In the genomic region with DNA sequence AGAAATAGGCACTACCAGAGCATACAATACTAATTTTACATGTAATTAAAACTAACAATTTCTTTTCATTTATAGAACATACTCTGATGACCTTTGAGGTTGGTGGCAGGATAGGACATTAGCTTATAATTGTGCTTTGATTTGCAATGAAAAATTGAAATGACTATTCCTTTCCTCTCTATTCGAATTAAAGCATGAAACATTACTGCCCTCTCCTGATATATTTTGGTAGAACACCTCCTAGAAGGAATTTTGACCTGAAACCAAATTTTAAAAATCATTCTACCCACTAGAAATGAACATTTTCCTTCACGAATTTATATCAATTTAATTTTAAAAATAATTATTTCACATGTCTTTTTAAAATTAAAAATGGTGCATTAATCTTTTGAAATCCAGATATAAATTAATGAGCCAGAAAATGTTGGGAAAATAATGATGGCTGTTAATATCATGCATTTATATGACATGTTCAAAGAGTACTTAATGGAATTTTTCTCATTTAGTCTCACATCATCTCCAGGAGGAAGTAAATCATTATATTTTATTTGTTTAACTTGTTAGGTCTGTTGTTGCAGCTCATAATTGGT, we compare ENCODE assay signal across 8 cellular contexts.
A peak's percentile ranks its signal among the peaks of the same experiment; 100 is the strongest.
DNase-seq lines count a peak whose midpoint lies in the region; ATAC-seq and TF ChIP-seq lines count a peak whose summit lies in the region.

No MANE protein-coding gene starts in this region.

- H3K4me3 ChIP-seq in DND-41 (ENCODE audit: low read depth in 1 of 2, low read length in 2 of 2), result no peak overlapping the region
- no peak overlapping the region for H3K4me3 ChIP-seq in MM.1S (ENCODE audit: low read length)
- H3K4me3 ChIP-seq in breast epithelium, result no peak overlapping the region

- H4K20me1 ChIP-seq in DND-41 (ENCODE audit: insufficient read depth, low read length) (no peaks in the 10 kb centered on the region), MM.1S (ENCODE audit: insufficient read depth, low read length) (no peaks in the 10 kb centered on the region)

- ATAC-seq in DND-41 (ENCODE audit: insufficient read depth, low read depth) (no peak), GM21717 (IDR thresholded peaks at IDR 0.05; ENCODE audit: unreplicated experiment) (no peak)
- no peak for ATAC-seq in activated T-helper 17 cell treated with anti-CD3 and anti-CD28 coated beads, Interleukin-2, amount 50 U/mL, for 72 hours (replicated peaks)

- H2AFZ ChIP-seq in DND-41 (ENCODE audit: low read depth, low read length), result no peak overlapping the region
- H2AFZ ChIP-seq in MM.1S (ENCODE audit: low read length), result no peak overlapping the region

- no peaks in the 10 kb centered on the region for H3K36me3 Mint-ChIP-seq in activated T-helper 17 cell treated with anti-CD3 and anti-CD28 coated beads, Interleukin-2, amount 50 U/mL, for 72 hours (ENCODE audit: low read depth)
- H3K36me3 Mint-ChIP-seq in immature natural killer cell, result no peaks in the 10 kb centered on the region

- no peaks in the 10 kb centered on the region for H3F3A ChIP-seq in MM.1S (ENCODE audit: insufficient read depth, low read length)

- no peaks in the 10 kb centered on the region for H3K27me3 Mint-ChIP-seq in activated T-helper 17 cell treated with anti-CD3 and anti-CD28 coated beads, Interleukin-2, amount 50 U/mL, for 72 hours
- peaks cover 0 to 6% (median 0%) of the 10 kb centered on the region in 3 donors for H3K27me3 Mint-ChIP-seq in immature natural killer cell (ENCODE audit: low read depth in 3 of 3)

- H3K9me3 Mint-ChIP-seq in activated T-helper 17 cell treated with anti-CD3 and anti-CD28 coated beads, Interleukin-2, amount 50 U/mL, for 72 hours, result peaks cover 11% of the 10 kb centered on the region
- peaks cover 0 to 23% (median 6%) of the 10 kb centered on the region in 6 donors for H3K9me3 Mint-ChIP-seq in immature natural killer cell

- H3K9ac ChIP-seq in DND-41 (ENCODE audit: low read depth, low read length), result no peak overlapping the region
- no peak overlapping the region for H3K9ac ChIP-seq in MM.1S (ENCODE audit: low read length)

- H3K27ac ChIP-seq in DND-41 (ENCODE audit: low read length), result no peak overlapping the region
- no peak overlapping the region for H3K27ac ChIP-seq in MM.1S (ENCODE audit: low read length)
- H3K27ac ChIP-seq in breast epithelium, result no peak overlapping the region

- H3K36me3 ChIP-seq in DND-41 (ENCODE audit: insufficient read depth, low read length) (no peaks in the 10 kb centered on the region), MM.1S (replicated peaks; ENCODE audit: insufficient read depth, low read length) (no peaks in the 10 kb centered on the region), breast epithelium (no peaks in the 10 kb centered on the region)

- H3K9me3 ChIP-seq in DND-41 (ENCODE audit: insufficient read depth, low read length, severe bottlenecking), result no peaks in the 10 kb centered on the region
- no peaks in the 10 kb centered on the region for H3K9me3 ChIP-seq in MM.1S (replicated peaks; ENCODE audit: insufficient read depth, low read length)
- H3K9me3 ChIP-seq in breast epithelium, result no peaks in the 10 kb centered on the region

- H3K4me2 ChIP-seq in DND-41 (ENCODE audit: insufficient read depth, low read length) (no peak overlapping the region), MM.1S (ENCODE audit: low read depth, low read length) (no peak overlapping the region)

- no peak overlapping the region for H3K27ac Mint-ChIP-seq in activated T-helper 17 cell treated with anti-CD3 and anti-CD28 coated beads, Interleukin-2, amount 50 U/mL, for 72 hours
- no peak overlapping the region for H3K27ac Mint-ChIP-seq in immature natural killer cell

- H3K4me3 Mint-ChIP-seq in activated T-helper 17 cell treated with anti-CD3 and anti-CD28 coated beads, Interleukin-2, amount 50 U/mL, for 72 hours, result no peak overlapping the region
- no peak overlapping the region for H3K4me3 Mint-ChIP-seq in immature natural killer cell

- TF ChIP-seq POLR2A in breast epithelium (IDR thresholded peaks at IDR 0.05), result no peak

- H3K4me1 Mint-ChIP-seq in activated T-helper 17 cell treated with anti-CD3 and anti-CD28 coated beads, Interleukin-2, amount 50 U/mL, for 72 hours, result no peaks in the 10 kb centered on the region
- H3K4me1 Mint-ChIP-seq in immature natural killer cell, result no peaks in the 10 kb centered on the region

- intact Hi-C loops in breast epithelium (cut with DNase I; ENCODE audit: low total_unique reads), result no loop called here

- TF ChIP-seq CTCF in DND-41 (IDR thresholded peaks at IDR 0.05; ENCODE audit: borderline replicate concordance, extremely low read depth, low read length, poor library complexity, severe bottlenecking) (peak; percentile 61), MM.1S (IDR thresholded peaks at IDR 0.05; ENCODE audit: low read length) (peak; percentile 40), breast epithelium (IDR thresholded peaks at IDR 0.05) (peak in 2 of 3 donors; percentile 50 to 52)

- no peak for DNase-seq in DND-41
- peak; percentile 25 for DNase-seq in MM.1S
- DNase-seq in breast epithelium (ENCODE audit: low spot score in 2 of 2), result no peak
- DNase-seq in myocyte (ENCODE audit: low read depth), result peak; percentile 0
- no peak for DNase-seq in GOT3 (lab: John Stamatoyannopoulos, UW)
- DNase-seq in immature natural killer cell, result no peak

- H3K9me2 ChIP-seq in MM.1S (replicated peaks; ENCODE audit: insufficient read depth, low read length), result no peaks in the 10 kb centered on the region

- H3K27me3 ChIP-seq in DND-41 (ENCODE audit: insufficient read depth, low read length, poor library complexity) (no peaks in the 10 kb centered on the region), MM.1S (replicated peaks; ENCODE audit: insufficient read depth, low read length) (no peaks in the 10 kb centered on the region), breast epithelium (no peaks in the 10 kb centered on the region)

- H3K4me1 ChIP-seq in DND-41 (ENCODE audit: insufficient read depth, low read length), result no peaks in the 10 kb centered on the region
- H3K4me1 ChIP-seq in MM.1S (ENCODE audit: low read length), result no peaks in the 10 kb centered on the region
- H3K4me1 ChIP-seq in breast epithelium, result no peaks in the 10 kb centered on the region

- no peaks in the 10 kb centered on the region for H3K79me2 ChIP-seq in DND-41 (ENCODE audit: insufficient read depth, low read length)
- no peaks in the 10 kb centered on the region for H3K79me2 ChIP-seq in MM.1S (ENCODE audit: low read length)

Comparison
In these comparisons a context has a peak if more than half of its experiments do, and no peak if none do; other contexts are left out.
1. DNase-seq: peak in MM.1S (single experiment) and myocyte (single experiment); none in DND-41 (single experiment), breast epithelium (0 of 2), GOT3 (single experiment) and immature natural killer cell (0 of 3).
2. Peak in every context shown above with its lines, with median percentiles within 50 percentile points of each other: CTCF ChIP-seq.